ENCODE assay signal across 18 cellular contexts in genomic region chr9:128153117-128153946, GRCh38. TPM values are rescaled to one million over a fixed set of nuclear protein-coding genes. Genes with fewer than 3 reads are reported as not detected.
DNase-seq lines count a peak whose midpoint lies in the region; ATAC-seq and TF ChIP-seq lines count a peak whose summit lies in the region.
"Had no signal": no experiment of that assay in that cellular context is flagged by ENCODE, and none has a peak within 500 bp of the region (broad histone marks: within the 10 kb centered on the region; RNA-seq: fewer than 3 reads in every experiment).

No MANE protein-coding gene starts in this region.

- H3K4me1 ChIP-seq in endodermal cell (ENCODE audit: control insufficient read depth, insufficient read depth, low read length) (no peaks in the 10 kb centered on the region), neuronal stem cell (ENCODE audit: control insufficient read depth in 2 of 2, insufficient read depth in 1 of 2, low read depth in 1 of 2, low read length in 2 of 2) (peaks cover 2 to 12% of the 10 kb centered on the region in 2 donors)
- H3K4me1 ChIP-seq: Caco-2, SJCRH30 had no signal

- peaks cover 25% of the 10 kb centered on the region for H3K4me1 Mint-ChIP-seq in Calu3 (ENCODE audit: low read depth, unreplicated experiment)
- H3K4me1 Mint-ChIP-seq in endodermal cell, result peaks cover 3% of the 10 kb centered on the region

- ATAC-seq in GM19023 (IDR thresholded peaks at IDR 0.05; ENCODE audit: unreplicated experiment) (no peak), HG03175 (IDR thresholded peaks at IDR 0.05; ENCODE audit: unreplicated experiment) (no peak)
- ATAC-seq: HCT116 had no signal

- no TSS peak for BruUV-seq in Calu3 (replicated peaks; lab: Mats Ljungman, UMichigan)

- intact Hi-C loops in Calu3 (cut with micrococcal nuclease; ENCODE audit: unreplicated experiment), result no loop called here

- H3K4me3 Mint-ChIP-seq in Calu3 (ENCODE audit: low read depth, unreplicated experiment), result peak overlapping the region; percentile 89
- no peak overlapping the region for H3K4me3 Mint-ChIP-seq in endodermal cell
- H3K4me3 Mint-ChIP-seq: CD4-positive, CD25-positive, alpha-beta regulatory T cell had no signal

- H4K91ac ChIP-seq in neuronal stem cell (ENCODE audit: low read depth, low read length, poor library complexity), result peak overlapping the region; percentile 7

- peak overlapping the region; percentile 91 for H3K14ac ChIP-seq in neuronal stem cell (ENCODE audit: low read length)

- H3K4ac ChIP-seq in neuronal stem cell (ENCODE audit: low read length), result peak overlapping the region; percentile 10

- H3K27ac ChIP-seq in endodermal cell (ENCODE audit: low read depth, low read length), result no peak overlapping the region
- H3K27ac ChIP-seq in neuronal stem cell (replicated peaks; ENCODE audit: low read length), result no peak overlapping the region
- H3K27ac ChIP-seq: SJCRH30 had no signal

- H3K36me3 ChIP-seq in H7 (replicated peaks; ENCODE audit: control insufficient read depth, insufficient read depth, low read length), result no peaks in the 10 kb centered on the region
- no peaks in the 10 kb centered on the region for H3K36me3 ChIP-seq in endodermal cell (ENCODE audit: control insufficient read depth, insufficient read depth, low read length)
- H3K36me3 ChIP-seq in neuronal stem cell (replicated peaks in 1 of 2; ENCODE audit: control insufficient read depth in 2 of 2, insufficient read depth in 2 of 2, low read length in 2 of 2), result no peaks in the 10 kb centered on the region
- H3K36me3 ChIP-seq: SJCRH30 had no signal

- H3K4me3 ChIP-seq in H7 (ENCODE audit: insufficient read depth, low read depth, low read length) (no peak overlapping the region), endodermal cell (ENCODE audit: low read length) (no peak overlapping the region), neuronal stem cell (ENCODE audit: low read length in 2 of 2) (no peak overlapping the region)
- H3K4me3 ChIP-seq: SJCRH30 had no signal

- H2BK120ac ChIP-seq in neuronal stem cell (ENCODE audit: low read depth, low read length), result peak overlapping the region; percentile 61

- 78 to 88% methylated on average over 5 to 23 of the region's 23 CpGs for WGBS in endodermal cell (ENCODE audit: insufficient coverage in 1 of 2, insufficient read length in 1 of 2), 2 experiments
- WGBS in neuronal stem cell (ENCODE audit: extremely low coverage in 2 of 2, insufficient read length in 2 of 2, insufficient replicate concordance in 1 of 2), 2 donors, result no CpG with 5 or more reads among the region's 23 CpGs

- DNase-seq in Calu3 (peak; percentile 52), H7 (peak; percentile 49), endodermal cell (peak; percentile 46), neuronal stem cell (ENCODE audit: low spot score) (no peak), GM10266 (ENCODE audit: extremely low spot score) (no peak)
- DNase-seq: CD4-positive, CD25-positive, alpha-beta regulatory T cell; EL; IMR-90; NCI-H187; NK-92 treated with Interleukin-12 subunit alpha and Interleukin-12 subunit beta, amount 100 ng/mL, for 24 hours; OCI-M1; RPMI8226; SJCRH30 had no signal

- H2AK5ac ChIP-seq in neuronal stem cell (ENCODE audit: low read depth, low read length), result peak overlapping the region; percentile 30

- H3K9ac ChIP-seq in endodermal cell (ENCODE audit: extremely low read depth, low read length, poor library complexity, severe bottlenecking) (no peak overlapping the region), neuronal stem cell (ENCODE audit: low read depth, low read length, poor library complexity) (peak overlapping the region; percentile 55)

- no peak overlapping the region for H3K4me2 ChIP-seq in neuronal stem cell (ENCODE audit: insufficient read depth, low read length, poor library complexity, severe bottlenecking)

- H3K79me1 ChIP-seq in neuronal stem cell (ENCODE audit: low read depth, low read length), result peaks cover 3% of the 10 kb centered on the region

- peak overlapping the region; percentile 75 for H3K23ac ChIP-seq in neuronal stem cell (ENCODE audit: low read depth, low read length, poor library complexity)

- CTCF ChIA-PET in Calu3 (lab: Charles Lee), result no interaction called here

- H2AFZ ChIP-seq in neuronal stem cell (ENCODE audit: low read length), result peak overlapping the region; percentile 71

- H3K9me3 Mint-ChIP-seq in Calu3 (ENCODE audit: low read depth, unreplicated experiment) (no peaks in the 10 kb centered on the region), endodermal cell (no peaks in the 10 kb centered on the region)
- H3K9me3 Mint-ChIP-seq: CD4-positive, CD25-positive, alpha-beta regulatory T cell had no signal

- H3K18ac ChIP-seq in neuronal stem cell (ENCODE audit: low read length), result peak overlapping the region; percentile 67

- H3K9me3 ChIP-seq in endodermal cell (ENCODE audit: control insufficient read depth, low read length) (no peaks in the 10 kb centered on the region), neuronal stem cell (replicated peaks in 1 of 2; ENCODE audit: control insufficient read depth in 2 of 2, insufficient read depth in 1 of 2, low read depth in 1 of 2, low read length in 2 of 2) (no peaks in the 10 kb centered on the region)
- H3K9me3 ChIP-seq: Caco-2, SJCRH30 had no signal

- peak overlapping the region; percentile 89 for H4K8ac ChIP-seq in neuronal stem cell (ENCODE audit: low read depth, low read length)

- H2BK12ac ChIP-seq in neuronal stem cell (ENCODE audit: low read length), result peak overlapping the region; percentile 64

- H3K27me3 ChIP-seq in H7 (ENCODE audit: control insufficient read depth, insufficient read depth, low read length), result no peaks in the 10 kb centered on the region; the same call in 1 of the 2 replicates
- no peaks in the 10 kb centered on the region for H3K27me3 ChIP-seq in endodermal cell (ENCODE audit: control insufficient read depth, insufficient read depth, low read length, poor library complexity, severe bottlenecking)
- no peaks in the 10 kb centered on the region for H3K27me3 ChIP-seq in neuronal stem cell (ENCODE audit: control insufficient read depth in 3 of 3, insufficient read depth in 3 of 3, low read depth in 1 of 3, low read length in 3 of 3)

- H3K36me3 Mint-ChIP-seq in Calu3 (ENCODE audit: insufficient read depth, unreplicated experiment) (peaks cover 89% of the 10 kb centered on the region), endodermal cell (ENCODE audit: low read depth) (no peaks in the 10 kb centered on the region)
- H3K36me3 Mint-ChIP-seq: CD4-positive, CD25-positive, alpha-beta regulatory T cell had no signal

- no peak for TF ChIP-seq CTCF in Calu3 (IDR thresholded peaks at IDR 0.05; ENCODE audit: unreplicated experiment)
- TF ChIP-seq CTCF in endodermal cell (conservative IDR thresholded peaks at IDR 0.05), result no peak
- no peak for TF ChIP-seq CTCF in GM10266 (IDR thresholded peaks at IDR 0.05; ENCODE audit: control insufficient read depth, insufficient read depth, low read depth, missing control alignments)

- H3K27ac Mint-ChIP-seq in Calu3 (ENCODE audit: unreplicated experiment) (peak overlapping the region; percentile 100), endodermal cell (no peak overlapping the region)
- H3K27ac Mint-ChIP-seq: CD4-positive, CD25-positive, alpha-beta regulatory T cell had no signal

- peak overlapping the region; percentile 55 for H2BK5ac ChIP-seq in neuronal stem cell (ENCODE audit: low read length)

- peaks cover 11% of the 10 kb centered on the region for H3K27me3 Mint-ChIP-seq in Calu3 (ENCODE audit: unreplicated experiment)
- peaks cover 6% of the 10 kb centered on the region for H3K27me3 Mint-ChIP-seq in endodermal cell (ENCODE audit: insufficient read depth)
- H3K27me3 Mint-ChIP-seq: CD4-positive, CD25-positive, alpha-beta regulatory T cell had no signal

- peak overlapping the region; percentile 34 for H2BK15ac ChIP-seq in neuronal stem cell (ENCODE audit: low read length)

RNA-seq across cellular contexts. Expression of gene LCN2, which starts 4.1 kb away (rescaled TPM):
- total RNA-seq in Calu3 (2022), result 2,733 and 4,208 TPM in 2 replicates
- 1.4 TPM in 1 of 2 replicates, not detected in the other for total RNA-seq in H7 (2014; rRNA removed; shearing (Covaris generic))
- total RNA-seq in endodermal cell, result not detected
- polyA plus RNA-seq in endodermal cell (2013, experiment 1 of 2), result not detected
- not detected for polyA plus RNA-seq in endodermal cell (2013, experiment 2 of 2)
- 0.08 TPM for polyA plus RNA-seq in neuronal stem cell (2013, experiment 1 of 2)
- 0.10 TPM for polyA plus RNA-seq in neuronal stem cell (2013, experiment 2 of 2)
- total RNA-seq: Caco-2, IMR-90, LHCN-M2, SJCRH30 had no signal
- polyA plus RNA-seq: CD4-positive, CD25-positive, alpha-beta regulatory T cell; IMR-90 had no signal

RNA-seq across cellular contexts. Expression of gene BBLN, which starts 6.7 kb away (rescaled TPM):
- total RNA-seq in Calu3 (2022), result 77.6 and 82.3 TPM in 2 replicates
- total RNA-seq in H7 (2014; rRNA removed; shearing (Covaris generic)), result 121 and 130 TPM in 2 replicates
- 10 to 100 TPM; 65.7 to 82.1 TPM for total RNA-seq in endodermal cell
- 105 TPM for polyA plus RNA-seq in endodermal cell (2013, experiment 1 of 2)
- 99.0 TPM for polyA plus RNA-seq in endodermal cell (2013, experiment 2 of 2)
- polyA plus RNA-seq in neuronal stem cell (2013, experiment 1 of 2), result 95.6 TPM
- 101 TPM for polyA plus RNA-seq in neuronal stem cell (2013, experiment 2 of 2)

RNA-seq across cellular contexts. Expression of gene PTGES2, which starts 25.8 kb away (rescaled TPM):
- total RNA-seq in Calu3 (2022), result 121 and 137 TPM in 2 replicates
- total RNA-seq in H7 (2014; rRNA removed; shearing (Covaris generic)), result 143 and 197 TPM in 2 replicates
- 10 to 100 TPM; 73.5 to 84.5 TPM for total RNA-seq in endodermal cell
- 36.7 TPM for polyA plus RNA-seq in endodermal cell (2013, experiment 1 of 2)
- 33.1 TPM for polyA plus RNA-seq in endodermal cell (2013, experiment 2 of 2)
- polyA plus RNA-seq in neuronal stem cell (2013, experiment 1 of 2), result 19.0 TPM
- polyA plus RNA-seq in neuronal stem cell (2013, experiment 2 of 2), result 21.6 TPM

RNA-seq across cellular contexts. Expression of gene CIZ1, which starts 38.0 kb away (rescaled TPM):
- total RNA-seq in Calu3 (2022) (85.8 and 93.7 TPM in 2 replicates), endodermal cell (100 to 1,000 TPM; 115 to 117 TPM)
- 36.8 and 41.0 TPM in 2 replicates for total RNA-seq in H7 (2014; rRNA removed; shearing (Covaris generic))
- polyA plus RNA-seq in endodermal cell (2013, experiment 1 of 2), result 123 TPM
- 111 TPM for polyA plus RNA-seq in endodermal cell (2013, experiment 2 of 2)
- polyA plus RNA-seq in neuronal stem cell (2013, experiment 1 of 2), result 120 TPM
- polyA plus RNA-seq in neuronal stem cell (2013, experiment 2 of 2), result 119 TPM

RNA-seq across cellular contexts. Expression of gene DNM1, which starts 49.8 kb away (rescaled TPM):
- total RNA-seq in Calu3 (2022), result 30.8 and 40.0 TPM in 2 replicates
- 16.9 and 35.0 TPM in 2 replicates for total RNA-seq in H7 (2014; rRNA removed; shearing (Covaris generic))
- 100 to 1,000 TPM in 1 of 2 donors, 10 to 100 TPM in 1; 55.8 to 147 TPM for total RNA-seq in endodermal cell
- 78.9 TPM for polyA plus RNA-seq in endodermal cell (2013, experiment 1 of 2)
- 83.8 TPM for polyA plus RNA-seq in endodermal cell (2013, experiment 2 of 2)
- polyA plus RNA-seq in neuronal stem cell (2013, experiment 1 of 2), result 46.5 TPM
- polyA plus RNA-seq in neuronal stem cell (2013, experiment 2 of 2), result 48.3 TPM
- polyA plus RNA-seq: CD4-positive, CD25-positive, alpha-beta regulatory T cell had no signal

Comparison
In these comparisons a context has a peak if more than half of its experiments do, and no peak if none do; other contexts are left out.
1. DNase-seq: peak in Calu3 (single experiment), H7 (single experiment) and endodermal cell (single experiment); none in neuronal stem cell (single experiment) and GM10266 (single experiment).
2. RNA of gene LCN2, which starts 4.1 kb away (total RNA-seq): 2,733 to 4,208 TPM in Calu3; not detected in endodermal cell and 1.4 TPM in H7; every median in the first group is over 1,000 times any median in the second.